Comparison of ENCODE assay signal across 10 cellular contexts in the genomic region with DNA sequence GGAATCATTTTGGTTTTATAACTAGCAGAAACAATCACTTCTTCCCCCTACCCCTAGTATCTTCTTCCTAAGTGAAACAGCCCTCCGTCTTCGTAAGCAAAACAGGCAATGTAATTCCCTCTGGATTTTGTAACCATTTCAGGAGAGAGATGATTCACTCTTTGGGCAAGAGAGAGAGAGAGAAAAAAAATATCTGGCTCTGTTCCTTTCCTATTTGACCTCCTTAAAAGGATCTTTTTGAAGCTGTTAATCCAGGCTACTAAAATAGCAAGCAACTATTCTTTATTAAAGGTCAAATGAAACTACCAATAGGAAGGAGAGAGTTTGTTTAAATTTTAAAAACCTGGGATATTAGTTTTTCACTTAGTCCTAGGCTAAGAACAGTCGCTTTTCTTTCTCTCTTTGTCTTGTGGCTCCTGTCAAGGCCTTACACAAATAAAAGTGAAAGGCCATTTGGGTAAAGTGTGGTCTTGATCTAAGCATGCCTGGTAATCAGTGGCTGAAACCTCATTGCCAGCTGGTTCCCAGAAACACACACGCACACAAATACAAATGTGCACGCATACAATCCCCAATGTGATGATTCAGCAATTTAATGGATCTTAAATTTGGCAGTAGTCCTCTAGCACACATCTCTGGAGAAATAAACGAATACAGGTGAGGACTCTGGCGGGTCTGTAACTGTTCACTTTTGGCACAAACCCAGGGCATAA.
DNase-seq lines count a peak whose midpoint lies in the region; ATAC-seq and TF ChIP-seq lines count a peak whose summit lies in the region.
"Had no signal": no experiment of that assay in that cellular context is flagged by ENCODE, and none has a peak within 500 bp of the region (broad histone marks: within the 10 kb centered on the region; RNA-seq: fewer than 3 reads in every experiment).

No MANE protein-coding gene starts in this region.

- POLR2A ChIA-PET in MCF 10A (lab: Yijun Ruan, JAX) (interaction anchor here (0.6 to 1.3 kb wide), 5 partner anchors 18 to 518 kb away, joined by 3 to 5 read pairs (median 4); no protein-coding TSS in a partner anchor), Caco-2 (lab: Charles Lee) (no interaction called here)

- peak overlapping the region; percentile 30 for H3K27ac ChIP-seq in upper lobe of right lung
- H3K27ac ChIP-seq: BLaER1 treated with 17β-estradiol and CSF1 and Interleukin-3, amounts not matched to agents 10 nM and 100 nM had no signal

- H3K4me1 ChIP-seq in upper lobe of right lung (peaks cover 5% of the 10 kb centered on the region), Caco-2 (no peaks in the 10 kb centered on the region)
- H3K4me1 ChIP-seq: BLaER1 treated with 17β-estradiol and CSF1 and Interleukin-3, amounts not matched to agents 10 nM and 100 nM had no signal

- H3K27me3 Mint-ChIP-seq in MCF 10A (ENCODE audit: insufficient read depth, unreplicated experiment): no peaks in the 10 kb centered on the region
- H3K27me3 Mint-ChIP-seq in Caco-2 (ENCODE audit: insufficient read depth, unreplicated experiment): no peaks in the 10 kb centered on the region

- H3K27me3 ChIP-seq in kidney epithelial cell (ENCODE audit: control insufficient read depth, insufficient read depth, low read length) (no peaks in the 10 kb centered on the region), upper lobe of right lung (no peaks in the 10 kb centered on the region), Caco-2 (replicated peaks; ENCODE audit: control insufficient read depth, insufficient read depth, low read length) (no peaks in the 10 kb centered on the region)
- H3K27me3 ChIP-seq: BLaER1 treated with 17β-estradiol and CSF1 and Interleukin-3, amounts not matched to agents 10 nM and 100 nM had no signal

- H3K36me3 ChIP-seq in kidney epithelial cell (ENCODE audit: control insufficient read depth, insufficient read depth, low read length): no peaks in the 10 kb centered on the region
- no peaks in the 10 kb centered on the region for H3K36me3 ChIP-seq in upper lobe of right lung
- no peaks in the 10 kb centered on the region for H3K36me3 ChIP-seq in Caco-2 (ENCODE audit: control insufficient read depth, insufficient read depth, low read length)
- H3K36me3 ChIP-seq: BLaER1 treated with 17β-estradiol and CSF1 and Interleukin-3, amounts not matched to agents 10 nM and 100 nM had no signal

- no peak for TF ChIP-seq CTCF in MCF 10A (IDR thresholded peaks at IDR 0.05; ENCODE audit: unreplicated experiment)
- TF ChIP-seq CTCF in kidney epithelial cell (IDR thresholded peaks at IDR 0.05; ENCODE audit: insufficient read depth, low read length, poor library complexity, severe bottlenecking): no peak
- no peak for TF ChIP-seq CTCF in upper lobe of right lung (IDR thresholded peaks at IDR 0.05)
- TF ChIP-seq CTCF in Caco-2 (IDR thresholded peaks at IDR 0.05; ENCODE audit: insufficient read depth in 1 of 2, low read depth in 1 of 2, low read length in 1 of 2, severe bottlenecking in 1 of 2, unreplicated experiment in 1 of 2): no peak

- ATAC-seq in upper lobe of right lung: no peak

- H3K36me3 Mint-ChIP-seq in MCF 10A (ENCODE audit: insufficient read depth, unreplicated experiment) (no peaks in the 10 kb centered on the region), Caco-2 (ENCODE audit: insufficient read depth, unreplicated experiment) (no peaks in the 10 kb centered on the region)

- BruUV-seq in MCF 10A (replicated peaks; lab: Mats Ljungman, UMichigan) (no TSS peak), Caco-2 (replicated peaks; lab: Mats Ljungman, UMichigan) (no TSS peak)

- no peaks in the 10 kb centered on the region for H3K9me3 ChIP-seq in upper lobe of right lung
- H3K9me3 ChIP-seq in Caco-2: no peaks in the 10 kb centered on the region
- H3K9me3 ChIP-seq: BLaER1 treated with 17β-estradiol and CSF1 and Interleukin-3, amounts not matched to agents 10 nM and 100 nM had no signal

- H3K27ac Mint-ChIP-seq in MCF 10A (ENCODE audit: low read depth, unreplicated experiment) (peak overlapping the region; percentile 79), Caco-2 (ENCODE audit: unreplicated experiment) (no peak overlapping the region)

- no peaks in the 10 kb centered on the region for H3K9me3 Mint-ChIP-seq in MCF 10A (ENCODE audit: unreplicated experiment)
- H3K9me3 Mint-ChIP-seq in Caco-2 (ENCODE audit: unreplicated experiment): no peaks in the 10 kb centered on the region

- intact Hi-C loops in MCF 10A (cut with micrococcal nuclease) (no loop called here), upper lobe of right lung (cut with DNase I) (no loop called here), Caco-2 (cut with micrococcal nuclease; ENCODE audit: unreplicated experiment) (no loop called here)

- DNase-seq in NCI-H1092 treated with DMSO at 0.1 percent for 48 hours (lab: John Stamatoyannopoulos, UW) (peak; percentile 21), NCI-H1092 (lab: John Stamatoyannopoulos, UW) (no peak), MCF 10A (ENCODE audit: unreplicated experiment) (peak; percentile 78), kidney epithelial cell (ENCODE audit: low read depth) (peak; percentile 38), upper lobe of right lung (no peak), NCI-H1694 treated with DMSO at 0.1 percent for 48 hours (lab: John Stamatoyannopoulos, UW) (no peak), activated gamma-delta T cell treated with Interleukin-2 at 50 U/mL for 16 hours (no peak), Caco-2 (no peak)
- DNase-seq: NCI-H1694 had no signal

- H3K4me3 Mint-ChIP-seq in MCF 10A (ENCODE audit: unreplicated experiment) (peak overlapping the region; percentile 18), Caco-2 (ENCODE audit: unreplicated experiment) (no peak overlapping the region)

- H3K4me3 ChIP-seq in kidney epithelial cell (ENCODE audit: low read depth, low read length): no peak overlapping the region
- no peak overlapping the region for H3K4me3 ChIP-seq in upper lobe of right lung
- no peak overlapping the region for H3K4me3 ChIP-seq in Caco-2 (ENCODE audit: low read depth, low read length)
- H3K4me3 ChIP-seq: BLaER1 treated with 17β-estradiol and CSF1 and Interleukin-3, amounts not matched to agents 10 nM and 100 nM had no signal

- CTCF ChIA-PET in MCF 10A (lab: Yijun Ruan, JAX): interaction anchor here (1.0 to 1.8 kb wide), 3 partner anchors 16 to 316 kb away, joined by 3 to 5 read pairs (median 4); no protein-coding TSS in a partner anchor
- CTCF ChIA-PET in Caco-2 (lab: Charles Lee): no interaction called here

- peaks cover 20% of the 10 kb centered on the region for H3K4me1 Mint-ChIP-seq in MCF 10A (ENCODE audit: insufficient read depth, unreplicated experiment)
- no peaks in the 10 kb centered on the region for H3K4me1 Mint-ChIP-seq in Caco-2 (ENCODE audit: low read depth, unreplicated experiment)

Comparison
In these comparisons a context has a peak if more than half of its experiments do, and no peak if none do; other contexts are left out.
1. DNase-seq: peak in NCI-H1092 treated with DMSO at 0.1 percent for 48 hours (single experiment), MCF 10A (single experiment) and kidney epithelial cell (single experiment); none in NCI-H1092 (single experiment), upper lobe of right lung (single experiment), NCI-H1694 treated with DMSO at 0.1 percent for 48 hours (single experiment), activated gamma-delta T cell treated with Interleukin-2 at 50 U/mL for 16 hours (single experiment) and Caco-2 (0 of 2).